1 cellular context compared by ENCODE assay signal in the genomic region with DNA sequence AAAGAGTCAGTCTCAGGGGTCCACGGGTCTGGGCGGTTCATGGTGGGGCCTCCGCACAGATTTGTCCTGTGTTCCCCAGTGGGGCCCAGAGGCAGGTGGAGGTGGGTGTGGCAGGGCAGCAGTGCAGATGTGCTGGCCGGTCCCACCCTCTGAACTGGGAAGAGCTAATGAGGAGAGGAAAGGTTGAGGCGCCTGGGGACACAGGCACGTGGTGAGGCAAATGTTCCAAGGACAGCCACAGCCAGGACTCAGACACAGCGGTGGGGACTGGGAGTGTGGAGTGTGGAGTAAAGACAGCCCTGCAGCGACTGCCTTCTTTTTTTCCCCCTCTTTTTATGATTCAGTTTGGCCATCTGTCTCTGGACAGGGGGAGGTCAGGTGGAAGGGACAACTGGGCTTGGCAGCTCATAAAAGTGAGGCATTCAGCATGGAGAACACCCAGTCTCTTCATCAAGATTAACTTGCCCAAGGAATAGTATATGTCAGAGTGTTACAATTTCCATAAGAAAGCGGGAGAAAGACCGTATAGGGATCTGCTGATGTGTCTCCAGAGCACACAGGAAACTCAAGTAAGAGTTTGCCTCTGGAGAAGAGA.
A peak's percentile ranks its signal among the peaks of the same experiment; 100 is the strongest.
TF ChIP-seq lines count a peak whose summit lies in the region.

No MANE protein-coding gene starts in this region.

TF ChIP-seq in K562, 482 proteins besides CTCF, POLR2A, EP300 and RAD21 (continued from another document and continues in another):
- TF ChIP-seq, protein P1, sequence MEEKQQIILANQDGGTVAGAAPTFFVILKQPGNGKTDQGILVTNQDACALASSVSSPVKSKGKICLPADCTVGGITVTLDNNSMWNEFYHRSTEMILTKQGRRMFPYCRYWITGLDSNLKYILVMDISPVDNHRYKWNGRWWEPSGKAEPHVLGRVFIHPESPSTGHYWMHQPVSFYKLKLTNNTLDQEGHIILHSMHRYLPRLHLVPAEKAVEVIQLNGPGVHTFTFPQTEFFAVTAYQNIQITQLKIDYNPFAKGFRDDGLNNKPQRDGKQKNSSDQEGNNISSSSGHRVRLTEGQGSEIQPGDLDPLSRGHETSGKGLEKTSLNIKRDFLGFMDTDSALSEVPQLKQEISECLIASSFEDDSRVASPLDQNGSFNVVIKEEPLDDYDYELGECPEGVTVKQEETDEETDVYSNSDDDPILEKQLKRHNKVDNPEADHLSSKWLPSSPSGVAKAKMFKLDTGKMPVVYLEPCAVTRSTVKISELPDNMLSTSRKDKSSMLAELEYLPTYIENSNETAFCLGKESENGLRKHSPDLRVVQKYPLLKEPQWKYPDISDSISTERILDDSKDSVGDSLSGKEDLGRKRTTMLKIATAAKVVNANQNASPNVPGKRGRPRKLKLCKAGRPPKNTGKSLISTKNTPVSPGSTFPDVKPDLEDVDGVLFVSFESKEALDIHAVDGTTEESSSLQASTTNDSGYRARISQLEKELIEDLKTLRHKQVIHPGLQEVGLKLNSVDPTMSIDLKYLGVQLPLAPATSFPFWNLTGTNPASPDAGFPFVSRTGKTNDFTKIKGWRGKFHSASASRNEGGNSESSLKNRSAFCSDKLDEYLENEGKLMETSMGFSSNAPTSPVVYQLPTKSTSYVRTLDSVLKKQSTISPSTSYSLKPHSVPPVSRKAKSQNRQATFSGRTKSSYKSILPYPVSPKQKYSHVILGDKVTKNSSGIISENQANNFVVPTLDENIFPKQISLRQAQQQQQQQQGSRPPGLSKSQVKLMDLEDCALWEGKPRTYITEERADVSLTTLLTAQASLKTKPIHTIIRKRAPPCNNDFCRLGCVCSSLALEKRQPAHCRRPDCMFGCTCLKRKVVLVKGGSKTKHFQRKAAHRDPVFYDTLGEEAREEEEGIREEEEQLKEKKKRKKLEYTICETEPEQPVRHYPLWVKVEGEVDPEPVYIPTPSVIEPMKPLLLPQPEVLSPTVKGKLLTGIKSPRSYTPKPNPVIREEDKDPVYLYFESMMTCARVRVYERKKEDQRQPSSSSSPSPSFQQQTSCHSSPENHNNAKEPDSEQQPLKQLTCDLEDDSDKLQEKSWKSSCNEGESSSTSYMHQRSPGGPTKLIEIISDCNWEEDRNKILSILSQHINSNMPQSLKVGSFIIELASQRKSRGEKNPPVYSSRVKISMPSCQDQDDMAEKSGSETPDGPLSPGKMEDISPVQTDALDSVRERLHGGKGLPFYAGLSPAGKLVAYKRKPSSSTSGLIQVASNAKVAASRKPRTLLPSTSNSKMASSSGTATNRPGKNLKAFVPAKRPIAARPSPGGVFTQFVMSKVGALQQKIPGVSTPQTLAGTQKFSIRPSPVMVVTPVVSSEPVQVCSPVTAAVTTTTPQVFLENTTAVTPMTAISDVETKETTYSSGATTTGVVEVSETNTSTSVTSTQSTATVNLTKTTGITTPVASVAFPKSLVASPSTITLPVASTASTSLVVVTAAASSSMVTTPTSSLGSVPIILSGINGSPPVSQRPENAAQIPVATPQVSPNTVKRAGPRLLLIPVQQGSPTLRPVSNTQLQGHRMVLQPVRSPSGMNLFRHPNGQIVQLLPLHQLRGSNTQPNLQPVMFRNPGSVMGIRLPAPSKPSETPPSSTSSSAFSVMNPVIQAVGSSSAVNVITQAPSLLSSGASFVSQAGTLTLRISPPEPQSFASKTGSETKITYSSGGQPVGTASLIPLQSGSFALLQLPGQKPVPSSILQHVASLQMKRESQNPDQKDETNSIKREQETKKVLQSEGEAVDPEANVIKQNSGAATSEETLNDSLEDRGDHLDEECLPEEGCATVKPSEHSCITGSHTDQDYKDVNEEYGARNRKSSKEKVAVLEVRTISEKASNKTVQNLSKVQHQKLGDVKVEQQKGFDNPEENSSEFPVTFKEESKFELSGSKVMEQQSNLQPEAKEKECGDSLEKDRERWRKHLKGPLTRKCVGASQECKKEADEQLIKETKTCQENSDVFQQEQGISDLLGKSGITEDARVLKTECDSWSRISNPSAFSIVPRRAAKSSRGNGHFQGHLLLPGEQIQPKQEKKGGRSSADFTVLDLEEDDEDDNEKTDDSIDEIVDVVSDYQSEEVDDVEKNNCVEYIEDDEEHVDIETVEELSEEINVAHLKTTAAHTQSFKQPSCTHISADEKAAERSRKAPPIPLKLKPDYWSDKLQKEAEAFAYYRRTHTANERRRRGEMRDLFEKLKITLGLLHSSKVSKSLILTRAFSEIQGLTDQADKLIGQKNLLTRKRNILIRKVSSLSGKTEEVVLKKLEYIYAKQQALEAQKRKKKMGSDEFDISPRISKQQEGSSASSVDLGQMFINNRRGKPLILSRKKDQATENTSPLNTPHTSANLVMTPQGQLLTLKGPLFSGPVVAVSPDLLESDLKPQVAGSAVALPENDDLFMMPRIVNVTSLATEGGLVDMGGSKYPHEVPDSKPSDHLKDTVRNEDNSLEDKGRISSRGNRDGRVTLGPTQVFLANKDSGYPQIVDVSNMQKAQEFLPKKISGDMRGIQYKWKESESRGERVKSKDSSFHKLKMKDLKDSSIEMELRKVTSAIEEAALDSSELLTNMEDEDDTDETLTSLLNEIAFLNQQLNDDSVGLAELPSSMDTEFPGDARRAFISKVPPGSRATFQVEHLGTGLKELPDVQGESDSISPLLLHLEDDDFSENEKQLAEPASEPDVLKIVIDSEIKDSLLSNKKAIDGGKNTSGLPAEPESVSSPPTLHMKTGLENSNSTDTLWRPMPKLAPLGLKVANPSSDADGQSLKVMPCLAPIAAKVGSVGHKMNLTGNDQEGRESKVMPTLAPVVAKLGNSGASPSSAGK (IDR thresholded peaks at IDR 0.05), result peak; percentile 79
- TF ChIP-seq ZBTB17 (CRISPR knock-in tag; IDR thresholded peaks at IDR 0.05), result 0 out of 2 replicates have a peak, but pooled peaks have one; percentile 23
- no peak for TF ChIP-seq NR4A1 (CRISPR knock-in tag; IDR thresholded peaks at IDR 0.05)
- peak; percentile 66; the same call in 1 of the 2 replicates for TF ChIP-seq NR4A1 (tag; IDR thresholded peaks at IDR 0.05)
- no peak for TF ChIP-seq XRCC3 (IDR thresholded peaks at IDR 0.05)
- no peak for TF ChIP-seq PPARD (CRISPR knock-in tag; IDR thresholded peaks at IDR 0.05)
- TF ChIP-seq PTTG1 (tag; IDR thresholded peaks at IDR 0.05; ENCODE audit: low read depth), result no peak
- TF ChIP-seq PTRF (tag; IDR thresholded peaks at IDR 0.05), result no peak
- TF ChIP-seq, protein P2, sequence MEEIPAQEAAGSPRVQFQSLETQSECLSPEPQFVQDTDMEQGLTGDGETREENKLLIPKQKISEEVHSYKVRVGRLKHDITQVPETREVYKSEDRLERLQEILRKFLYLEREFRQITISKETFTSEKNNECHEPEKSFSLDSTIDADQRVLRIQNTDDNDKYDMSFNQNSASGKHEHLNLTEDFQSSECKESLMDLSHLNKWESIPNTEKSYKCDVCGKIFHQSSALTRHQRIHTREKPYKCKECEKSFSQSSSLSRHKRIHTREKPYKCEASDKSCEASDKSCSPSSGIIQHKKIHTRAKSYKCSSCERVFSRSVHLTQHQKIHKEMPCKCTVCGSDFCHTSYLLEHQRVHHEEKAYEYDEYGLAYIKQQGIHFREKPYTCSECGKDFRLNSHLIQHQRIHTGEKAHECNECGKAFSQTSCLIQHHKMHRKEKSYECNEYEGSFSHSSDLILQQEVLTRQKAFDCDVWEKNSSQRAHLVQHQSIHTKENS (CRISPR knock-in tag; IDR thresholded peaks at IDR 0.05), result no peak
- no peak for TF ChIP-seq MEIS2 (IDR thresholded peaks at IDR 0.05; ENCODE audit: partially characterized antibody)
- no peak for TF ChIP-seq RNF2 (IDR thresholded peaks at IDR 0.05)
- no peak for TF ChIP-seq ZNF561 (CRISPR knock-in tag; conservative IDR thresholded peaks at IDR 0.05)
- no peak for TF ChIP-seq RCOR1 (IDR thresholded peaks at IDR 0.05; ENCODE audit: borderline replicate concordance in 1 of 2, low read depth in 2 of 2, low read length in 2 of 2)
- TF ChIP-seq NFXL1 (CRISPR knock-in tag; IDR thresholded peaks at IDR 0.05), result 0 out of 2 replicates have a peak, but pooled peaks have one; percentile 33
- no peak for TF ChIP-seq PML (IDR thresholded peaks at IDR 0.05; ENCODE audit: low read length)
- TF ChIP-seq, protein P3, sequence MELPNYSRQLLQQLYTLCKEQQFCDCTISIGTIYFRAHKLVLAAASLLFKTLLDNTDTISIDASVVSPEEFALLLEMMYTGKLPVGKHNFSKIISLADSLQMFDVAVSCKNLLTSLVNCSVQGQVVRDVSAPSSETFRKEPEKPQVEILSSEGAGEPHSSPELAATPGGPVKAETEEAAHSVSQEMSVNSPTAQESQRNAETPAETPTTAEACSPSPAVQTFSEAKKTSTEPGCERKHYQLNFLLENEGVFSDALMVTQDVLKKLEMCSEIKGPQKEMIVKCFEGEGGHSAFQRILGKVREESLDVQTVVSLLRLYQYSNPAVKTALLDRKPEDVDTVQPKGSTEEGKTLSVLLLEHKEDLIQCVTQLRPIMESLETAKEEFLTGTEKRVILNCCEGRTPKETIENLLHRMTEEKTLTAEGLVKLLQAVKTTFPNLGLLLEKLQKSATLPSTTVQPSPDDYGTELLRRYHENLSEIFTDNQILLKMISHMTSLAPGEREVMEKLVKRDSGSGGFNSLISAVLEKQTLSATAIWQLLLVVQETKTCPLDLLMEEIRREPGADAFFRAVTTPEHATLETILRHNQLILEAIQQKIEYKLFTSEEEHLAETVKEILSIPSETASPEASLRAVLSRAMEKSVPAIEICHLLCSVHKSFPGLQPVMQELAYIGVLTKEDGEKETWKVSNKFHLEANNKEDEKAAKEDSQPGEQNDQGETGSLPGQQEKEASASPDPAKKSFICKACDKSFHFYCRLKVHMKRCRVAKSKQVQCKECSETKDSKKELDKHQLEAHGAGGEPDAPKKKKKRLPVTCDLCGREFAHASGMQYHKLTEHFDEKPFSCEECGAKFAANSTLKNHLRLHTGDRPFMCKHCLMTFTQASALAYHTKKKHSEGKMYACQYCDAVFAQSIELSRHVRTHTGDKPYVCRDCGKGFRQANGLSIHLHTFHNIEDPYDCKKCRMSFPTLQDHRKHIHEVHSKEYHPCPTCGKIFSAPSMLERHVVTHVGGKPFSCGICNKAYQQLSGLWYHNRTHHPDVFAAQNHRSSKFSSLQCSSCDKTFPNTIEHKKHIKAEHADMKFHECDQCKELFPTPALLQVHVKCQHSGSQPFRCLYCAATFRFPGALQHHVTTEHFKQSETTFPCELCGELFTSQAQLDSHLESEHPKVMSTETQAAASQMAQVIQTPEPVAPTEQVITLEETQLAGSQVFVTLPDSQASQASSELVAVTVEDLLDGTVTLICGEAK (IDR thresholded peaks at IDR 0.05), result no peak
- TF ChIP-seq, protein P3 (CRISPR knock-in tag; IDR thresholded peaks at IDR 0.05), result no peak
- no peak for TF ChIP-seq MCM2 (IDR thresholded peaks at IDR 0.05; ENCODE audit: low read depth)
- TF ChIP-seq ZNF445 (CRISPR knock-in tag; IDR thresholded peaks at IDR 0.05; ENCODE audit: low read depth), result no peak
- TF ChIP-seq ZNF184 (CRISPR knock-in tag; IDR thresholded peaks at IDR 0.05), result no peak
- no peak for TF ChIP-seq ZNF507 (tag; conservative IDR thresholded peaks at IDR 0.05)
- TF ChIP-seq SP1 (CRISPR knock-in tag; IDR thresholded peaks at IDR 0.05), result no peak
- TF ChIP-seq, protein P4, sequence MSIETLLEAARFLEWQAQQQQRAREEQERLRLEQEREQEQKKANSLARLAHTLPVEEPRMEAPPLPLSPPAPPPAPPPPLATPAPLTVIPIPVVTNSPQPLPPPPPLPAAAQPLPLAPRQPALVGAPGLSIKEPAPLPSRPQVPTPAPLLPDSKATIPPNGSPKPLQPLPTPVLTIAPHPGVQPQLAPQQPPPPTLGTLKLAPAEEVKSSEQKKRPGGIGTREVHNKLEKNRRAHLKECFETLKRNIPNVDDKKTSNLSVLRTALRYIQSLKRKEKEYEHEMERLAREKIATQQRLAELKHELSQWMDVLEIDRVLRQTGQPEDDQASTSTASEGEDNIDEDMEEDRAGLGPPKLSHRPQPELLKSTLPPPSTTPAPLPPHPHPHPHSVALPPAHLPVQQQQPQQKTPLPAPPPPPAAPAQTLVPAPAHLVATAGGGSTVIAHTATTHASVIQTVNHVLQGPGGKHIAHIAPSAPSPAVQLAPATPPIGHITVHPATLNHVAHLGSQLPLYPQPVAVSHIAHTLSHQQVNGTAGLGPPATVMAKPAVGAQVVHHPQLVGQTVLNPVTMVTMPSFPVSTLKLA (conservative IDR thresholded peaks at IDR 0.05), result no peak
- no peak for TF ChIP-seq MAFK (IDR thresholded peaks at IDR 0.05; ENCODE audit: low read length)
- TF ChIP-seq CBFA2T3 (IDR thresholded peaks at IDR 0.05), result 0 out of 2 replicates have a peak, but pooled peaks have one; percentile 0
- TF ChIP-seq ARHGAP35 (IDR thresholded peaks at IDR 0.05; ENCODE audit: partially characterized antibody), result no peak
- 0 out of 2 replicates have a peak, but pooled peaks have one; percentile 64 for TF ChIP-seq HDAC8 (tag; IDR thresholded peaks at IDR 0.05)
- TF ChIP-seq XRCC4 (IDR thresholded peaks at IDR 0.05; ENCODE audit: extremely low read depth, insufficient read depth, insufficient read length), result no peak
- TF ChIP-seq HNRNPUL1 (IDR thresholded peaks at IDR 0.05; ENCODE audit: low read length), result no peak
- TF ChIP-seq ZNF311 (CRISPR knock-in tag; IDR thresholded peaks at IDR 0.05), result 0 out of 2 replicates have a peak, but pooled peaks have one; percentile 16
- TF ChIP-seq MEF2A (IDR thresholded peaks at IDR 0.05; ENCODE audit: control insufficient read depth, low read depth, low read length), result no peak
- TF ChIP-seq KHSRP (IDR thresholded peaks at IDR 0.05), result no peak
- TF ChIP-seq, protein P5, sequence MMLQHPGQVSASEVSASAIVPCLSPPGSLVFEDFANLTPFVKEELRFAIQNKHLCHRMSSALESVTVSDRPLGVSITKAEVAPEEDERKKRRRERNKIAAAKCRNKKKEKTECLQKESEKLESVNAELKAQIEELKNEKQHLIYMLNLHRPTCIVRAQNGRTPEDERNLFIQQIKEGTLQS (IDR thresholded peaks at IDR 0.05), result no peak
- TF ChIP-seq, protein P5 (CRISPR knock-in tag; conservative IDR thresholded peaks at IDR 0.05), result no peak
